Comparison of ENCODE assay signal across 8 cellular contexts in genomic region chr5:161546463-161547301, GRCh38. TPM values are rescaled to one million over a fixed set of nuclear protein-coding genes. Genes with fewer than 3 reads are reported as not detected.
DNase-seq lines count a peak whose midpoint lies in the region; ATAC-seq and TF ChIP-seq lines count a peak whose summit lies in the region.

Gene GABRB2 (minus strand): TSS chr5:161546725. CDS start chr5:161546643, 82 bp downstream.

- no peak for TF ChIP-seq POLR2A in breast epithelium (IDR thresholded peaks at IDR 0.05)

- intact Hi-C loops in breast epithelium (cut with DNase I; ENCODE audit: low total_unique reads): no loop called here

- H3K27me3 ChIP-seq in breast epithelium (peaks cover 0 to 29% of the 10 kb centered on the region in 2 donors), skeletal muscle satellite cell (ENCODE audit: control insufficient read depth, insufficient read depth, low read length) (peaks cover 31% of the 10 kb centered on the region)

- TF ChIP-seq CTCF in breast epithelium (IDR thresholded peaks at IDR 0.05): no peak

- H3K4me3 ChIP-seq in breast epithelium (peak within 1 kb of the TSS; percentile 46 to 68 (median 54)), skeletal muscle satellite cell (ENCODE audit: low read length) (peak within 1 kb of the TSS; percentile 70)

- H3K9ac ChIP-seq in skeletal muscle satellite cell (ENCODE audit: low read depth, low read length): no peak within 1 kb of the TSS

- H3K36me3 ChIP-seq in breast epithelium (no peaks in the 10 kb centered on the region), skeletal muscle satellite cell (ENCODE audit: insufficient read depth, low read length) (no peaks in the 10 kb centered on the region)

- H3K27ac ChIP-seq in breast epithelium: no peak within 1 kb of the TSS

- H3K9me3 ChIP-seq in breast epithelium (no peaks in the 10 kb centered on the region), skeletal muscle satellite cell (replicated peaks; ENCODE audit: low read length) (no peaks in the 10 kb centered on the region)

- H3K4me1 ChIP-seq in breast epithelium: peaks cover 0 to 6% of the 10 kb centered on the region in 2 donors
- H3K4me1 ChIP-seq in skeletal muscle satellite cell (ENCODE audit: control insufficient read depth, insufficient read depth, low read length): no peaks in the 10 kb centered on the region

- ATAC-seq in GM18858 (IDR thresholded peaks at IDR 0.05; ENCODE audit: unreplicated experiment) (peak; percentile 61), HG03045 (IDR thresholded peaks at IDR 0.05; ENCODE audit: unreplicated experiment) (peak; percentile 63)

- H3K4me2 ChIP-seq in skeletal muscle satellite cell (ENCODE audit: low read length): peak within 1 kb of the TSS; percentile 89

- peak; percentile 53 for DNase-seq in CD1c-positive myeloid dendritic cell (ENCODE audit: extremely low spot score)
- peak; percentile 33 for DNase-seq in NOMO-1 treated with DMSO at 0.1 percent for 48 hours (lab: John Stamatoyannopoulos, UW; ENCODE audit: unreplicated experiment)
- DNase-seq in breast epithelium (ENCODE audit: low spot score in 2 of 2): peak in 1 of 2 donors; percentile 51
- DNase-seq in inferior parietal cortex (ENCODE audit: extremely low spot score): peak; percentile 76
- no peak for DNase-seq in HuH-7.5 (ENCODE audit: low spot score)

RNA-seq across cellular contexts. Expression of gene GABRB2, which starts in this region (rescaled TPM):
- 10 to 100 TPM in 1 of 3 donors, 1 to 10 TPM in 1, under 1 TPM in 1; 0.33 to 10.7 (median 2.5) TPM for total RNA-seq in breast epithelium
- total RNA-seq in skeletal muscle satellite cell (2012; rRNA removed): under 0.01 and 0.44 TPM in 2 replicates
